ENCODE assay signal across 23 cellular contexts in the genomic region with DNA sequence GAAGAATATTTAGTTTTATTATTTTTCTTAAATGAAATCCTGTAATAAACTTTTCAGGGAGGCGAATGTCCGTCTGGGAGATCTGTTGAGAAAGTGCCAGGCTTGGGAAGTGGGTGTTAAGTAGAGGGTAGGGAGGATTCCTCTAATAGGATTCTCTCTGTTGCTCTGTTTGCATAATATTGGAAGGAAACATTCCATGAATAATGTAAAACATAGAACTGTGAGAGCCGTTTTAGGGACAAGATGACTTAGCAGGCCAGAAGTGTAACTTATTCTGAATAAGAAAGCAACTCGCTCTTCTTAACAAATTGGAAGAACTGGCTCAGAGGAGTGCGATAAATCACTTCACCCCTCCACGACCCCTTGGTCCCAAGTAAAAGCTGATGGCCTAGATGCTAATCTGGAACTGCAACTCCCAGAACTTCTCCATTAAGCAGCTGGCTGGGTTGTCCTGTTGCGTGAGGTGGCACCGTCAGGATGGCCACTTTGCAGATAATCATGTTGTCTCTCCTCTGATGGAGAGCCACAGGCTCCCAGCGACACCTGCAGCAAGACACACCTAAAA. TPM values are rescaled to one million over a fixed set of nuclear protein-coding genes. Genes with fewer than 3 reads are reported as not detected.
A peak's percentile ranks its signal among the peaks of the same experiment; 100 is the strongest.
DNase-seq lines count a peak whose midpoint lies in the region; ATAC-seq, FAIRE-seq and TF ChIP-seq lines count a peak whose summit lies in the region.
"Had no signal": no experiment of that assay in that cellular context is flagged by ENCODE, and none has a peak within 500 bp of the region (broad histone marks: within the 10 kb centered on the region; RNA-seq: fewer than 3 reads in every experiment).

No MANE protein-coding gene starts in this region.

- H2BK20ac ChIP-seq in H1 (ENCODE audit: low read length): no peak overlapping the region

- TF ChIP-seq CTCF in DND-41 (IDR thresholded peaks at IDR 0.05; ENCODE audit: borderline replicate concordance, extremely low read depth, low read length, poor library complexity, severe bottlenecking) (no peak), HCT116 (IDR thresholded peaks at IDR 0.05 in 2 of 3, conservative IDR thresholded peaks at IDR 0.05 in 1 of 3; ENCODE audit: borderline replicate concordance in 1 of 3, insufficient read depth in 1 of 3, low read depth in 2 of 3, low read length in 2 of 3) (no peak), H1 (IDR thresholded peaks at IDR 0.05; ENCODE audit: control extremely low read depth in 1 of 3, insufficient read depth in 1 of 3, low read depth in 1 of 3, low read length in 3 of 3) (no peak), osteoblast (IDR thresholded peaks at IDR 0.05; ENCODE audit: extremely low read depth, low read depth, low read length) (no peak)

- H2BK120ac ChIP-seq in H1 (replicated peaks; ENCODE audit: low read depth, low read length): no peak overlapping the region

- H2BK12ac ChIP-seq in H1 (ENCODE audit: low read depth, low read length): no peak overlapping the region

- POLR2A ChIA-PET in HCT116 (lab: Charles Lee) (no interaction called here), H1 (lab: Charles Lee; ENCODE audit: partially characterized antibody) (no interaction called here)

- H3K79me2 ChIP-seq in DND-41 (ENCODE audit: insufficient read depth, low read length) (no peaks in the 10 kb centered on the region), HCT116 (ENCODE audit: insufficient read depth, low read length) (no peaks in the 10 kb centered on the region), H1 (ENCODE audit: control insufficient read depth in 1 of 2, insufficient read depth in 2 of 2, low read length in 2 of 2) (no peaks in the 10 kb centered on the region), osteoblast (ENCODE audit: insufficient read depth, low read length) (no peaks in the 10 kb centered on the region)

- H3K4me1 ChIP-seq in DND-41 (ENCODE audit: insufficient read depth, low read length) (no peaks in the 10 kb centered on the region), HCT116 (ENCODE audit: control insufficient read depth in 1 of 2, insufficient read depth in 2 of 2, low read length in 2 of 2) (peaks cover 15 to 23% of the 10 kb centered on the region in 2 experiments), H1 (replicated peaks in 1 of 4; ENCODE audit: control insufficient read depth in 3 of 4, insufficient read depth in 4 of 4, low read length in 3 of 4) (peaks cover 0 to 4% (median 3%) of the 10 kb centered on the region in 4 experiments; a peak in 4 of 7 replicates), osteoblast (ENCODE audit: insufficient read depth, low read length) (no peaks in the 10 kb centered on the region)

- DNase-seq in DND-41: peak; percentile 1
- DNase-seq in HCT116 (ENCODE audit: low read depth, low spot score): no peak
- no peak for DNase-seq in H1 (ENCODE audit: low read depth in 1 of 2, low spot score in 2 of 2)
- peak; percentile 72 for DNase-seq in osteoblast (ENCODE audit: insufficient read length, low spot score, missing footprints)
- DNase-seq in NCI-H146 treated with DMSO at 0.1 percent for 48 hours (lab: John Stamatoyannopoulos, UW; ENCODE audit: unreplicated experiment): no peak
- DNase-seq in activated naive CD4-positive, alpha-beta T cell treated with anti-CD3 and anti-CD28 coated beads, Interleukin-2, amount 50 U/mL, for 72 hours (ENCODE audit: low spot score in 2 of 2): no peak
- no peak for DNase-seq in left lobe of liver (ENCODE audit: low spot score)
- DNase-seq: CD8-positive, alpha-beta T cell; DMS153; GDM1; HCEC 1CT; KBM-7; NCI-H1092; NCI-H1436 treated with DMSO at 0.1 percent for 48 hours; NCI-H2029; NCI-H226; NCI-H524; NCI-H774 had no signal

- H3K14ac ChIP-seq in H1 (ENCODE audit: insufficient read length): no peak overlapping the region

- no peak for TF ChIP-seq RAD21 in HCT116 (IDR thresholded peaks at IDR 0.05; ENCODE audit: low read depth)
- no peak for TF ChIP-seq RAD21 in H1 (IDR thresholded peaks at IDR 0.05 in 1 of 2, conservative IDR thresholded peaks at IDR 0.05 in 1 of 2; ENCODE audit: low read depth in 2 of 2, low read length in 2 of 2)

- RAD21 ChIA-PET in HCT116 (lab: Charles Lee; ENCODE audit: low non-redundant PET in 1 of 2, low total read pairs in 2 of 2, uncharacterized antibody in 2 of 2, unreplicated experiment in 2 of 2): no interaction called here

- H4K8ac ChIP-seq in H1 (ENCODE audit: extremely low read depth, insufficient read depth, low read length): no peak overlapping the region

- H3K27ac ChIP-seq in DND-41 (ENCODE audit: low read length): no peak overlapping the region
- peak overlapping the region; percentile 61; the same call in 1 of the 2 replicates for H3K27ac ChIP-seq in HCT116 (ENCODE audit: low read depth, low read length)
- no peak overlapping the region for H3K27ac ChIP-seq in H1 (ENCODE audit: low read depth, low read length)
- no peak overlapping the region for H3K27ac ChIP-seq in osteoblast (ENCODE audit: low read depth, low read length)
- H3K27ac ChIP-seq: BLaER1 treated with 17β-estradiol and CSF1 and Interleukin-3, amounts not matched to agents 10 nM and 100 nM; HL-60 had no signal

- TF ChIP-seq POLR2A in HCT116 (IDR thresholded peaks at IDR 0.05; ENCODE audit: borderline replicate concordance, extremely low read depth, insufficient read depth, insufficient read length): no peak
- no peak for TF ChIP-seq POLR2A in H1 (IDR thresholded peaks at IDR 0.05; ENCODE audit: control extremely low read depth in 1 of 2, low read depth in 2 of 2, low read length in 2 of 2)

- 61% methylated on average over 9 of the region's 9 CpGs; no CpG with 5 or more reads in 1 of the 2 experiments for WGBS in H1 (ENCODE audit: extremely low coverage in 1 of 2, insufficient coverage in 1 of 2, insufficient read length in 1 of 2, insufficient replicate concordance in 2 of 2, low coverage in 1 of 2, low lambda C conversion rate in 2 of 2, missing lambda C conversion rate in 1 of 2), 2 experiments

- H3K9me2 ChIP-seq in HCT116 (ENCODE audit: insufficient read depth): no peaks in the 10 kb centered on the region

- H3K4me3 ChIP-seq in DND-41 (ENCODE audit: low read depth in 1 of 2, low read length in 2 of 2) (no peak overlapping the region), HCT116 (replicated peaks in 1 of 2; ENCODE audit: low read depth in 1 of 2, low read length in 2 of 2) (no peak overlapping the region), H1 (ENCODE audit: extremely low read depth in 1 of 4, insufficient read depth in 2 of 4, low read depth in 3 of 4, low read length in 4 of 4) (no peak overlapping the region), osteoblast (ENCODE audit: insufficient read depth, low read length) (no peak overlapping the region)
- H3K4me3 ChIP-seq: BLaER1 treated with 17β-estradiol and CSF1 and Interleukin-3, amounts not matched to agents 10 nM and 100 nM; Peyer's patch had no signal

- no peak overlapping the region for H3K4ac ChIP-seq in H1 (replicated peaks; ENCODE audit: insufficient read length, low read depth, low read length)

- no peak overlapping the region for H4K5ac ChIP-seq in H1 (ENCODE audit: insufficient read length, low read depth, low read length)

- H3K18ac ChIP-seq in H1 (ENCODE audit: extremely low read depth, low read length): no peak overlapping the region

- FAIRE-seq in H1 (lab: Jason Lieb, UNC): no peak

- intact Hi-C loops in HCT116 (cut with micrococcal nuclease): no loop called here

- no peaks in the 10 kb centered on the region for H3K23me2 ChIP-seq in H1 (ENCODE audit: low read depth, low read length)

- H3K27me3 ChIP-seq in DND-41 (ENCODE audit: insufficient read depth, low read length, poor library complexity): no peaks in the 10 kb centered on the region
- no peaks in the 10 kb centered on the region for H3K27me3 ChIP-seq in HCT116 (ENCODE audit: insufficient read depth, low read length)
- peaks cover 0 to 4% (median 1%) of the 10 kb centered on the region in 4 experiments; a peak in 5 of 7 replicates for H3K27me3 ChIP-seq in H1 (replicated peaks in 1 of 4; ENCODE audit: control insufficient read depth in 3 of 4, extremely low read depth in 1 of 4, insufficient read depth in 3 of 4, low read length in 3 of 4)
- H3K27me3 ChIP-seq in osteoblast (ENCODE audit: insufficient read depth, low read length): no peaks in the 10 kb centered on the region
- H3K27me3 ChIP-seq: Peyer's patch had no signal

- no peak overlapping the region for H3K9ac ChIP-seq in DND-41 (ENCODE audit: low read depth, low read length)
- no peak overlapping the region for H3K9ac ChIP-seq in HCT116 (ENCODE audit: low read length)
- no peak overlapping the region for H3K9ac ChIP-seq in H1 (replicated peaks in 1 of 4; ENCODE audit: extremely low read depth in 1 of 4, low read depth in 3 of 4, low read length in 3 of 4)
- H3K9ac ChIP-seq: BLaER1 treated with 17β-estradiol and CSF1 and Interleukin-3, amounts not matched to agents 10 nM and 100 nM had no signal

- no peak overlapping the region for H3K23ac ChIP-seq in H1 (ENCODE audit: insufficient read length)

- no peaks in the 10 kb centered on the region for H3K79me1 ChIP-seq in H1 (ENCODE audit: low read depth, low read length)

- no peak overlapping the region for H4K91ac ChIP-seq in H1 (replicated peaks; ENCODE audit: insufficient read length, low read length)

- H3K56ac ChIP-seq in H1 (replicated peaks; ENCODE audit: insufficient read length, low read depth, low read length): no peak overlapping the region

- CTCF ChIA-PET in HCT116 (lab: Charles Lee): interaction anchor here (1.3 kb wide), 1 partner anchor 136 kb away, joined by 3 read pairs; no protein-coding TSS in a partner anchor
- CTCF ChIA-PET in H1 (lab: Charles Lee; ENCODE audit: partially characterized antibody): interaction anchor here (1.1 to 1.9 kb wide), 5 partner anchors 41 to 213 kb away, joined by 3 to 4 read pairs (median 4); no protein-coding TSS in a partner anchor

- H2BK5ac ChIP-seq in H1 (ENCODE audit: low read depth, low read length): no peak overlapping the region

- ATAC-seq in DND-41 (ENCODE audit: insufficient read depth, low read depth) (no peak), HCT116 (no peak), GM18868 (IDR thresholded peaks at IDR 0.05; ENCODE audit: unreplicated experiment) (no peak), left lobe of liver (no peak)
- no peak for ATAC-seq in activated naive CD4-positive, alpha-beta T cell treated with anti-CD3 and anti-CD28 coated beads, Interleukin-2, amount 50 U/mL, for 72 hours
- ATAC-seq: CD8-positive, alpha-beta T cell; Right ventricle myocardium inferior had no signal

- no peaks in the 10 kb centered on the region for H4K20me1 ChIP-seq in DND-41 (ENCODE audit: insufficient read depth, low read length)
- H4K20me1 ChIP-seq in HCT116 (ENCODE audit: insufficient read depth): no peaks in the 10 kb centered on the region
- no peaks in the 10 kb centered on the region for H4K20me1 ChIP-seq in H1 (replicated peaks in 1 of 2; ENCODE audit: control insufficient read depth in 1 of 2, insufficient read depth in 2 of 2, low read length in 2 of 2)
- no peaks in the 10 kb centered on the region for H4K20me1 ChIP-seq in osteoblast (ENCODE audit: insufficient read depth, low read length)

- H3K36me3 ChIP-seq in DND-41 (ENCODE audit: insufficient read depth, low read length) (no peaks in the 10 kb centered on the region), HCT116 (ENCODE audit: control insufficient read depth in 1 of 2, insufficient read depth in 2 of 2, low read length in 2 of 2) (peaks cover 5 to 6% of the 10 kb centered on the region in 2 experiments; a peak in 1 of 4 replicates), H1 (ENCODE audit: control insufficient read depth in 2 of 4, insufficient read depth in 4 of 4, low read length in 3 of 4) (no peaks in the 10 kb centered on the region), osteoblast (ENCODE audit: insufficient read depth, low read length) (no peaks in the 10 kb centered on the region)
- H3K36me3 ChIP-seq: BLaER1 treated with 17β-estradiol and CSF1 and Interleukin-3, amounts not matched to agents 10 nM and 100 nM; Peyer's patch had no signal

- H3K27ac Mint-ChIP-seq in activated naive CD4-positive, alpha-beta T cell treated with anti-CD3 and anti-CD28 coated beads, Interleukin-2, amount 50 U/mL, for 72 hours: no peak overlapping the region
- H3K27ac Mint-ChIP-seq: CD8-positive, alpha-beta T cell had no signal

- peak overlapping the region; percentile 89; the same call in 1 of the 2 replicates for H2BK15ac ChIP-seq in H1 (ENCODE audit: low read length)

- H2AK5ac ChIP-seq in H1 (ENCODE audit: low read depth, low read length): peak overlapping the region; percentile 14; the same call in 1 of the 2 replicates

- no TSS peak for BruUV-seq in HCT116 (replicated peaks; lab: Mats Ljungman, UMichigan)

- no peak for TF ChIP-seq EP300 in H1 (IDR thresholded peaks at IDR 0.05; ENCODE audit: borderline replicate concordance in 1 of 2, low read depth in 2 of 2, low read length in 2 of 2)

- H2AFZ ChIP-seq in DND-41 (ENCODE audit: low read depth, low read length) (no peak overlapping the region), HCT116 (ENCODE audit: low read depth, low read length, poor library complexity, severe bottlenecking) (no peak overlapping the region), H1 (ENCODE audit: low read length) (no peak overlapping the region), osteoblast (ENCODE audit: low read length) (no peak overlapping the region)

- H3K36me3 Mint-ChIP-seq in activated naive CD4-positive, alpha-beta T cell treated with anti-CD3 and anti-CD28 coated beads, Interleukin-2, amount 50 U/mL, for 72 hours: no peaks in the 10 kb centered on the region
- H3K36me3 Mint-ChIP-seq: CD8-positive, alpha-beta T cell had no signal

- H3K4me2 ChIP-seq in DND-41 (ENCODE audit: insufficient read depth, low read length) (no peak overlapping the region), HCT116 (ENCODE audit: low read length) (no peak overlapping the region), H1 (ENCODE audit: insufficient read depth in 1 of 2, low read depth in 2 of 2, low read length in 2 of 2) (0 out of 4 replicates have a peak overlapping the region, but pooled peaks of 1 of the 2 experiments have one; percentile 6), osteoblast (ENCODE audit: insufficient read depth, low read length) (no peak overlapping the region)

- H3K9me3 Mint-ChIP-seq in activated naive CD4-positive, alpha-beta T cell treated with anti-CD3 and anti-CD28 coated beads, Interleukin-2, amount 50 U/mL, for 72 hours: no peaks in the 10 kb centered on the region
- H3K9me3 Mint-ChIP-seq: CD8-positive, alpha-beta T cell had no signal

- no peaks in the 10 kb centered on the region for H3K9me3 ChIP-seq in DND-41 (ENCODE audit: insufficient read depth, low read length, severe bottlenecking)
- no peaks in the 10 kb centered on the region for H3K9me3 ChIP-seq in HCT116 (ENCODE audit: control insufficient read depth in 1 of 2, insufficient read depth in 1 of 2, low read depth in 1 of 2, low read length in 2 of 2)
- H3K9me3 ChIP-seq in H1 (ENCODE audit: insufficient read depth in 2 of 2, low read depth in 1 of 2, low read length in 1 of 2): no peaks in the 10 kb centered on the region
- H3K9me3 ChIP-seq in osteoblast (ENCODE audit: low read depth, low read length): no peaks in the 10 kb centered on the region
- H3K9me3 ChIP-seq: BLaER1 treated with 17β-estradiol and CSF1 and Interleukin-3, amounts not matched to agents 10 nM and 100 nM; Peyer's patch had no signal

RNA-seq across cellular contexts. Expression of gene SIM2, which starts 19.1 kb away (rescaled TPM):
- 23.9 TPM for total RNA-seq in HCT116 (2021; ENCODE audit: unreplicated experiment)
- 14.3 and 17.9 TPM in 2 replicates for polyA plus RNA-seq in HCT116 (2012)
- 0.26 and 0.34 TPM in 2 replicates for total RNA-seq in H1 (2021; fragmentation: NEBNext Ultra II Directional; extraction: Animal tissue kit (Norgen Biotek cat#: 25700))
- 0.05 and 0.16 TPM in 2 replicates for polyA plus RNA-seq in H1 (2011; rRNA removed)
- 0.08 TPM for polyA plus RNA-seq in H1 (2011; cell fraction: cytosol; rRNA removed)
- polyA plus RNA-seq in H1 (2011; cell fraction: nucleus; rRNA removed): 0.24 TPM
- 0.08 to 0.37 TPM (median 0.19 TPM) in 4 replicates for polyA plus RNA-seq in H1 (2012, experiment 1 of 2)
- polyA plus RNA-seq in H1 (2012, experiment 2 of 2): 0.05 TPM
- polyA plus RNA-seq in H1 (2013, experiment 1 of 2): 0.14 TPM
- 0.11 TPM for polyA plus RNA-seq in H1 (2013, experiment 2 of 2)
- 0.05 and 0.13 TPM in 2 replicates for polyA minus RNA-seq in H1 (2011; rRNA and poly(A)+ RNA removed)
- not detected for polyA minus RNA-seq in H1 (2011; cell fraction: cytosol; rRNA and poly(A)+ RNA removed)
- 0.70 TPM for polyA minus RNA-seq in H1 (2011; cell fraction: nucleus; rRNA and poly(A)+ RNA removed)
- total RNA-seq in osteoblast: 2.7 and 3.6 TPM in 2 replicates
- total RNA-seq in activated naive CD4-positive, alpha-beta T cell treated with anti-CD3 and anti-CD28 coated beads, Interleukin-2, amount 50 U/mL, for 72 hours: under 1 TPM; 0.16 to 0.84 TPM
- not detected for total RNA-seq in left lobe of liver
- total RNA-seq: CD8-positive, alpha-beta T cell; Peyer's patch; Right ventricle myocardium inferior had no signal

Comparison
In these comparisons a context has a peak if more than half of its experiments do, and no peak if none do; other contexts are left out.
1. DNase-seq: peak in DND-41 (single experiment) and osteoblast (single experiment); none in HCT116 (single experiment), H1 (0 of 2), NCI-H146 treated with DMSO at 0.1 percent for 48 hours (single experiment), activated naive CD4-positive, alpha-beta T cell treated with anti-CD3 and anti-CD28 coated beads, Interleukin-2, amount 50 U/mL, for 72 hours (0 of 2) and left lobe of liver (single experiment).